ENCODE assay signal across 23 cellular contexts in genomic region chr9:134993416-134993815, GRCh38.
DNase-seq lines count a peak whose midpoint lies in the region; ATAC-seq, FAIRE-seq and TF ChIP-seq lines count a peak whose summit lies in the region.
"Had no signal": no experiment of that assay in that cellular context is flagged by ENCODE, and none has a peak within 500 bp of the region (broad histone marks: within the 10 kb centered on the region; RNA-seq: fewer than 3 reads in every experiment).

No MANE protein-coding gene starts in this region.

- no peak overlapping the region for H2AFZ ChIP-seq in mammary epithelial cell (ENCODE audit: low read depth, low read length)

- no TSS peak for BruUV-seq in mammary epithelial cell (replicated peaks; lab: Mats Ljungman, UMichigan)

- peaks cover 0 to 4% of the 10 kb centered on the region in 2 donors for H3K9me3 ChIP-seq in breast epithelium
- H3K9me3 ChIP-seq in mammary epithelial cell (replicated peaks; ENCODE audit: insufficient read depth, low read length): peaks cover 38% of the 10 kb centered on the region
- H3K9me3 ChIP-seq in kidney (ENCODE audit: control insufficient read depth in 1 of 2, low read length in 2 of 2): no peaks in the 10 kb centered on the region
- no peaks in the 10 kb centered on the region for H3K9me3 ChIP-seq in aorta (ENCODE audit: control insufficient read depth, low read length)
- H3K9me3 ChIP-seq: MG63 had no signal

- no peak for FAIRE-seq in kidney (lab: Jason Lieb, UNC)
- FAIRE-seq: D721Med, G401.6, RCC 7860 had no signal

- H3K27me3 ChIP-seq in breast epithelium: no peaks in the 10 kb centered on the region
- no peaks in the 10 kb centered on the region for H3K27me3 ChIP-seq in mammary epithelial cell (ENCODE audit: insufficient read depth, low read length)
- no peaks in the 10 kb centered on the region for H3K27me3 ChIP-seq in aorta (ENCODE audit: control insufficient read depth in 1 of 2, insufficient read depth in 2 of 2, low read length in 1 of 2)
- H3K27me3 ChIP-seq: BLaER1, MG63 had no signal

- no peaks in the 10 kb centered on the region for H3K79me2 ChIP-seq in mammary epithelial cell (ENCODE audit: insufficient read depth, low read length)

- CTCF ChIA-PET in mammary epithelial cell (lab: Charles Lee; ENCODE audit: low non-redundant PET): no interaction called here

- TF ChIP-seq POLR2A in breast epithelium (IDR thresholded peaks at IDR 0.05): no peak

- dilution Hi-C loops in mammary epithelial cell (cut with HindIII; ENCODE audit: low sequenced_read_pairs): no loop called here

- ATAC-seq in aorta (ENCODE audit: low FRiP score): no peak

- in situ Hi-C loops in mammary epithelial cell (cut with MboI; ENCODE audit: low sequenced_read_pairs in 2 of 2): no loop called here

- peak in 1 of 2 donors; percentile 46 for DNase-seq in breast epithelium (ENCODE audit: low spot score in 2 of 2)
- no peak for DNase-seq in mammary epithelial cell
- DNase-seq in kidney: peak; percentile 38
- DNase-seq in retina: peak; percentile 4
- peak; percentile 30 to 42 for DNase-seq in aorta
- no peak for DNase-seq in dedifferentiated amniotic fluid mesenchymal stem cell (ENCODE audit: extremely low spot score)
- DNase-seq in activated CD4-positive, alpha-beta T cell treated with anti-CD3 and anti-CD28 coated beads for 4 hours: no peak
- DNase-seq in activated CD4-positive, alpha-beta T cell treated with anti-CD3 and anti-CD28 coated beads, Interleukin-2, amount 50 U/mL, for 1 hour: no peak
- DNase-seq: H9, IMR-90, KG1, NCI-H1105 treated with DMSO at 0.1 percent for 48 hours, NCI-H146, NCI-H1930, NCI-H446, NCI-H524 treated with DMSO at 0.1 percent for 48 hours, NCI-H774 had no signal

- H3K4me2 ChIP-seq in mammary epithelial cell (ENCODE audit: insufficient read depth, low read depth, low read length): no peak overlapping the region
- H3K4me2 ChIP-seq: BLaER1 had no signal

- H3K4me3 ChIP-seq in breast epithelium (peak overlapping the region in 2 of 3 donors; percentile 30 to 63), mammary epithelial cell (replicated peaks in 1 of 3; ENCODE audit: insufficient read depth in 1 of 3, low read depth in 2 of 3, low read length in 3 of 3) (no peak overlapping the region), kidney (ENCODE audit: low read length in 2 of 2) (no peak overlapping the region), aorta (ENCODE audit: low read length in 2 of 2) (no peak overlapping the region)
- H3K4me3 ChIP-seq: BLaER1, MG63 had no signal

- H3K9ac ChIP-seq in mammary epithelial cell (ENCODE audit: insufficient read depth, low read length) (no peak overlapping the region), kidney (ENCODE audit: low read length in 2 of 2) (no peak overlapping the region)
- H3K9ac ChIP-seq: BLaER1 had no signal

- no peaks in the 10 kb centered on the region for H3K36me3 ChIP-seq in breast epithelium
- H3K36me3 ChIP-seq in mammary epithelial cell (ENCODE audit: insufficient read depth, low read length): no peaks in the 10 kb centered on the region
- no peaks in the 10 kb centered on the region for H3K36me3 ChIP-seq in kidney (ENCODE audit: control insufficient read depth in 1 of 2, insufficient read depth in 2 of 2, low read length in 2 of 2)
- H3K36me3 ChIP-seq in aorta (ENCODE audit: control insufficient read depth in 1 of 2, insufficient read depth in 2 of 2, low read length in 1 of 2): no peaks in the 10 kb centered on the region
- H3K36me3 ChIP-seq: BLaER1, MG63 had no signal

- TF ChIP-seq CTCF in breast epithelium (IDR thresholded peaks at IDR 0.05) (no peak), mammary epithelial cell (conservative IDR thresholded peaks at IDR 0.05 in 1 of 2, IDR thresholded peaks at IDR 0.05 in 1 of 2; ENCODE audit: extremely low read depth in 1 of 2, insufficient read depth in 1 of 2, low read depth in 1 of 2, low read length in 2 of 2) (no peak), kidney (IDR thresholded peaks at IDR 0.05; ENCODE audit: borderline replicate concordance, extremely low read depth, insufficient read depth) (no peak)

- peak overlapping the region; percentile 60 to 83 for H3K27ac ChIP-seq in breast epithelium
- no peak overlapping the region for H3K27ac ChIP-seq in mammary epithelial cell (ENCODE audit: insufficient read depth, low read depth, low read length)
- no peak overlapping the region for H3K27ac ChIP-seq in kidney (ENCODE audit: low read depth in 2 of 2, low read length in 2 of 2)
- no peak overlapping the region for H3K27ac ChIP-seq in aorta (ENCODE audit: low read depth in 1 of 2, low read length in 2 of 2)
- H3K27ac ChIP-seq: BLaER1, GM23248 had no signal

- intact Hi-C loops in breast epithelium (cut with DNase I; ENCODE audit: low total_unique reads): no loop called here
- intact Hi-C loops in mammary epithelial cell (cut with micrococcal nuclease): no loop called here
- intact Hi-C loops in kidney (cut with DNase I): no loop called here
- intact Hi-C loops in aorta (cut with DNase I): no loop called here

- no peaks in the 10 kb centered on the region for H3K4me1 ChIP-seq in breast epithelium
- H3K4me1 ChIP-seq in mammary epithelial cell (ENCODE audit: insufficient read depth, low read length): no peaks in the 10 kb centered on the region
- no peaks in the 10 kb centered on the region for H3K4me1 ChIP-seq in kidney (ENCODE audit: control insufficient read depth in 1 of 2, insufficient read depth in 1 of 2, low read depth in 1 of 2, low read length in 2 of 2)
- no peaks in the 10 kb centered on the region for H3K4me1 ChIP-seq in aorta (ENCODE audit: control insufficient read depth in 1 of 2, insufficient read depth in 2 of 2, low read length in 2 of 2)
- H3K4me1 ChIP-seq: BLaER1 had no signal

- 33% methylated on average over 15 of the region's 17 CpGs for WGBS in mammary epithelial cell (ENCODE audit: low coverage, missing lambda C conversion rate)
- 76 to 82% methylated on average over 17 of the region's 17 CpGs for WGBS in aorta, 2 donors

- H4K20me1 ChIP-seq in mammary epithelial cell (ENCODE audit: insufficient read depth, low read length): no peaks in the 10 kb centered on the region
- H4K20me1 ChIP-seq: BLaER1 had no signal

Comparison
In these comparisons a context has a peak if more than half of its experiments do, and no peak if none do; other contexts are left out.
1. H3K27ac ChIP-seq: peak in breast epithelium (2 of 2); none in mammary epithelial cell (single experiment), kidney (0 of 2) and aorta (0 of 2).
2. H3K4me3 ChIP-seq: peak in breast epithelium (2 of 3); none in mammary epithelial cell (0 of 3), kidney (0 of 2) and aorta (0 of 2).
3. DNase-seq: peak in kidney (single experiment), retina (single experiment) and aorta (2 of 2); none in mammary epithelial cell (single experiment), dedifferentiated amniotic fluid mesenchymal stem cell (single experiment), activated CD4-positive, alpha-beta T cell treated with anti-CD3 and anti-CD28 coated beads for 4 hours (0 of 2) and activated CD4-positive, alpha-beta T cell treated with anti-CD3 and anti-CD28 coated beads, Interleukin-2, amount 50 U/mL, for 1 hour (single experiment).